In the genomic region with DNA sequence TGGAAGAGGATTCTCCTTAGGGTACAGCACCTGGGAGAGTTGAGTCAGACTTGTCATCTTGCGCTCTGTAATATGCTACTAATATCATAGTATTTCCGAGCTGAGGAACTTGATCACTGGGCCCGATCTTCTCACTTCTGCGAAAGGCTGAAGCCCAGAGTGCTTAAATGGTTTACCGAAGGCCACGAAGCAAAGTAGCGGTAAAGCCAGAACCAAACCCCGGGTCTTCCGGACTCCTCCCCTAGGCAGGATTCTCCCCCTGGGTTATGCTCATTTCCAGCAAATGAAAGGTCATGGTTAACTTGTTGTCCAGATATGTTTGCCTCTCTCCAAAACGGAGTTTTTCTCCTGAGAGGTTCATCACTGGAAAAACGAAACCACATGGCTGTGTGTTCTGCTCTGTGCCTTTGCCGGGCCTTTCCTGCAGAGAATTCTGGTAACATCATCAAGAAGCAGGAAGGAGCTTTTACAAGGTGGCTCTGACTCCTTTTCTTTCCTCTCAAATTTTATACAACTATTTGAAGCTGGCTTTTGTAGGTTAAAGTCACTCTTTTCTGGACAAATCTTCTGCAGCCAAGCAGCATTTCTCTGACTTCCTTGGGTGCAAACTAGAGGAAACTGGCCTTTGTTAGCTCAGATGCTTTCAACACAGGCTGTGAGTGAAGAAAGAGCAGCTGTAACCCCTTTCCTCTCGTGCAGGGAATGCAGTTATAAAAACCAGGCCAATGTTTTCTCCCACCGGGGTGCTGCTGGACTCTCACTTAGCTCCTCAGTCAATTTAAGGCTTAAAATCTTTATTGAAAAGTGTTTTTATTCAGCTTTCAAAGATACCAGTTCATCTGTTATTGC, we compare ENCODE assay signal across 8 cellular contexts. TPM values are rescaled to one million over a fixed set of nuclear protein-coding genes. Genes with fewer than 3 reads are reported as not detected.
DNase-seq lines count a peak whose midpoint lies in the region; ATAC-seq and TF ChIP-seq lines count a peak whose summit lies in the region.

No MANE protein-coding gene starts in this region.

- TF ChIP-seq EP300 in ovary (IDR thresholded peaks at IDR 0.05): no peak

- intact Hi-C loops in gastrocnemius medialis (cut with DNase I; ENCODE audit: low total_unique reads): no loop called here
- intact Hi-C loops in ovary (cut with DNase I): no loop called here

- DNase-seq in GM03348 (ENCODE audit: low spot score) (peak; percentile 60), T-cell (peak in 1 of 34 experiments; percentile 11), foreskin fibroblast (peak; percentile 60 to 78), gastrocnemius medialis (no peak), NCI-H2227 (lab: John Stamatoyannopoulos, UW; ENCODE audit: unreplicated experiment) (no peak), WERI-Rb-1 (no peak), ovary (no peak)

- H3K9me3 ChIP-seq in gastrocnemius medialis (no peaks in the 10 kb centered on the region), WERI-Rb-1 (ENCODE audit: severe bottlenecking) (no peaks in the 10 kb centered on the region), ovary (no peaks in the 10 kb centered on the region)

- H3K27ac Mint-ChIP-seq in T-cell: peak overlapping the region; percentile 91

- peak; percentile 67 to 76 (median 73) for ATAC-seq in T-cell (replicated peaks in 1 of 4)
- ATAC-seq in gastrocnemius medialis: peak; percentile 56 to 62
- no peak for ATAC-seq in GM21423 (IDR thresholded peaks at IDR 0.05; ENCODE audit: unreplicated experiment)

- in situ Hi-C loops in gastrocnemius medialis (cut with MboI; ENCODE audit: low sequenced_read_pairs in 4 of 4): no loop called here

- TF ChIP-seq POLR2A in gastrocnemius medialis (IDR thresholded peaks at IDR 0.05): no peak
- no peak for TF ChIP-seq POLR2A in ovary (IDR thresholded peaks at IDR 0.05)

- WGBS in ovary, 3 donors: 54 to 55% (median 54%) methylated on average over 14 of the region's 14 CpGs

- peaks cover 77 to 83% (median 80%) of the 10 kb centered on the region in 3 donors for H3K4me1 Mint-ChIP-seq in T-cell

- H3K27me3 ChIP-seq in gastrocnemius medialis (no peaks in the 10 kb centered on the region), WERI-Rb-1 (ENCODE audit: insufficient read depth, low read depth, severe bottlenecking) (peaks cover 56% of the 10 kb centered on the region), ovary (no peaks in the 10 kb centered on the region)

- TF ChIP-seq CTCF in foreskin fibroblast (IDR thresholded peaks at IDR 0.05; ENCODE audit: low read depth, low read length) (no peak), gastrocnemius medialis (IDR thresholded peaks at IDR 0.05 in 4 of 5, conservative IDR thresholded peaks at IDR 0.05 in 1 of 5) (no peak), WERI-Rb-1 (IDR thresholded peaks at IDR 0.05; ENCODE audit: low read depth, low read length) (no peak), ovary (IDR thresholded peaks at IDR 0.05) (no peak)

- H3K4me1 ChIP-seq in gastrocnemius medialis: peaks cover 0 to 5% of the 10 kb centered on the region in 2 donors
- H3K4me1 ChIP-seq in ovary (ENCODE audit: insufficient read depth): peaks cover 3% of the 10 kb centered on the region

- no peaks in the 10 kb centered on the region for H3K9me3 Mint-ChIP-seq in T-cell

- H3K4me3 ChIP-seq in foreskin fibroblast (ENCODE audit: low read depth in 1 of 2, low read length in 2 of 2): peak overlapping the region; percentile 29 to 32
- peak overlapping the region in 3 of 4 donors; percentile 30 to 42 (median 31) for H3K4me3 ChIP-seq in gastrocnemius medialis
- H3K4me3 ChIP-seq in WERI-Rb-1 (ENCODE audit: low read depth, low read length): no peak overlapping the region
- H3K4me3 ChIP-seq in ovary: no peak overlapping the region

- CTCF ChIA-PET in T-cell (lab: Charles Lee): interaction anchor here (0.7 to 1.2 kb wide), 3 partner anchors 16 to 64 kb away, joined by 3 to 5 read pairs (median 5); no protein-coding TSS in a partner anchor

- peaks cover 4% of the 10 kb centered on the region for H3K36me3 Mint-ChIP-seq in T-cell

- H3K27me3 Mint-ChIP-seq in T-cell: no peaks in the 10 kb centered on the region

- no peaks in the 10 kb centered on the region for H3K36me3 ChIP-seq in gastrocnemius medialis
- H3K36me3 ChIP-seq in WERI-Rb-1: no peaks in the 10 kb centered on the region
- no peaks in the 10 kb centered on the region for H3K36me3 ChIP-seq in ovary

- POLR2A ChIA-PET in T-cell (lab: Charles Lee): interaction anchor here in 1 of 2 donors (0.7 to 1.0 kb wide), 4 partner anchors 7 to 33 kb away, joined by 3 read pairs; no protein-coding TSS in a partner anchor

- H3K27ac ChIP-seq in gastrocnemius medialis: peak overlapping the region; percentile 2 to 60 (median 48)
- no peak overlapping the region for H3K27ac ChIP-seq in WERI-Rb-1
- H3K27ac ChIP-seq in ovary: no peak overlapping the region

- H3K4me3 Mint-ChIP-seq in T-cell: peak overlapping the region; percentile 61 to 78 (median 76)

RNA-seq across cellular contexts. Expression of gene UBASH3B, which starts 35.5 kb away (rescaled TPM):
- total RNA-seq in T-cell (10 to 100 TPM; 29.7 to 44.0 (median 36.8) TPM), gastrocnemius medialis (1 to 10 TPM in 2 of 4 donors, under 1 TPM in 2; 0.32 to 2.9 (median 0.87) TPM), ovary (1 to 10 TPM in 6 of 7 donors, under 1 TPM in 1; 0.92 to 5.9 (median 1.8) TPM)
- 1 to 10 TPM in 1 of 2 donors, under 1 TPM in 1; 0.31 to 1.8 TPM for polyA plus RNA-seq in ovary

Comparison
In these comparisons a context has a peak if more than half of its experiments do, and no peak if none do; other contexts are left out.
1. DNase-seq: peak in GM03348 (single experiment) and foreskin fibroblast (2 of 2); none in gastrocnemius medialis (0 of 2), NCI-H2227 (single experiment), WERI-Rb-1 (single experiment) and ovary (0 of 5).
2. H3K4me3 ChIP-seq: peak in foreskin fibroblast (2 of 2) and gastrocnemius medialis (3 of 4); none in WERI-Rb-1 (single experiment) and ovary (single experiment).
3. H3K27ac ChIP-seq: peak in gastrocnemius medialis (4 of 4); none in WERI-Rb-1 (single experiment) and ovary (0 of 2).
4. RNA of gene UBASH3B, which starts 35.5 kb away (total RNA-seq): 29.7 to 44.0 TPM in T-cell; 0.92 to 5.9 TPM in ovary and 0.32 to 2.9 TPM in gastrocnemius medialis; every median in the first group is over 4 times any median in the second.